10 cellular contexts compared by ENCODE assay signal in the genomic region with DNA sequence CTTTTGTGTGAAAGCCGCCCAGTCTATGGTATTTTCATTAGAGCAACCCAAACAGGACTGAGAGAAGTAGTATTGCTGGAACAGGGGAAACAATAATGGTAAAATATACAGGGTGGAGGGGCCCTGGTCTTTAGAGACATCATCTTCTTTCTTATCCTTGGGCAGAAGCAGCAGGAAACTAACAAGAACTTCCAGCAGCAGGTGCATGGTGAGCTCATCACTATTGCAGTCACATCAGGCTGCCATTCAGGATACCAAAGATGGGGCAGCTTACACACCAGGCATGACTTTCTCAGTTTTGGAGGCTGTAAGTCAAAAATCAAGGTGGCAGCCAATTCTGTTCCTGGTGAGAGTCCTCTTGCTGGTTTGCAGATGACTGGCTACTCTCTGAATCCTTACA.
"Had no signal": no experiment of that assay in that cellular context is flagged by ENCODE, and none has a peak within 500 bp of the region (broad histone marks: within the 10 kb centered on the region; RNA-seq: fewer than 3 reads in every experiment).

No MANE protein-coding gene starts in this region.

- H3K9me3 Mint-ChIP-seq: neural progenitor cell; stimulated activated naive CD8-positive, alpha-beta T cell treated with anti-CD3 and anti-CD28 coated beads, Interleukin-15, amount 100 ng/mL, for 72 hours had no signal

- DNase-seq: activated CD4-positive, CD25-positive, alpha-beta regulatory T cell treated with anti-CD3 and anti-CD28 coated beads, Interleukin-2, amount 50 U/mL, for 72 hours; activated gamma-delta T cell; amygdala; hippocampal formation; left ventricle myocardium superior; pancreas; stimulated activated CD4-positive, alpha-beta T cell treated with anti-CD3 and anti-CD28 coated beads, Interleukin-15, amount 100 ng/mL, for 24 hours; stimulated activated naive CD8-positive, alpha-beta T cell treated with anti-CD3 and anti-CD28 coated beads, Interleukin-15, amount 100 ng/mL, for 72 hours; testis had no signal

- H3K9me3 ChIP-seq: pancreas, testis had no signal

- H3K27me3 ChIP-seq: neural progenitor cell, pancreas, testis had no signal

- H3K36me3 Mint-ChIP-seq: neural progenitor cell had no signal

- H3K27ac Mint-ChIP-seq: neural progenitor cell had no signal

- H3K4me1 Mint-ChIP-seq: neural progenitor cell had no signal

- H3K27ac ChIP-seq: neural progenitor cell, pancreas, testis had no signal

- ATAC-seq: left ventricle myocardium superior had no signal

- H3K4me3 Mint-ChIP-seq: neural progenitor cell had no signal

- H3K36me3 ChIP-seq: neural progenitor cell, pancreas had no signal

- H3K4me1 ChIP-seq: neural progenitor cell had no signal

- H3K27me3 Mint-ChIP-seq: stimulated activated naive CD8-positive, alpha-beta T cell treated with anti-CD3 and anti-CD28 coated beads, Interleukin-15, amount 100 ng/mL, for 72 hours had no signal

- H3K4me3 ChIP-seq: neural progenitor cell, pancreas, testis had no signal
